In genomic region chr12:122081108-122081696, GRCh38 we compare ENCODE assay signal across 8 cellular contexts. TPM values are rescaled to one million over a fixed set of nuclear protein-coding genes. Genes with fewer than 3 reads are reported as not detected.
A peak's percentile ranks its signal among the peaks of the same experiment; 100 is the strongest.
DNase-seq lines count a peak whose midpoint lies in the region; ATAC-seq and TF ChIP-seq lines count a peak whose summit lies in the region.

No MANE protein-coding gene starts in this region.

- no peak for TF ChIP-seq CTCF in left ventricle myocardium inferior (IDR thresholded peaks at IDR 0.05; ENCODE audit: borderline replicate concordance)

- H3K4me3 Mint-ChIP-seq in activated T-helper 1 cell treated with anti-CD3 and anti-CD28 coated beads, Interleukin-12 subunit alpha, Interleukin-12 subunit beta, Interleukin-2, Interleukin-4 antibody, amounts not matched to agents 30 ng/mL and 10 ng/mL and 1 ng/mL, durations not matched to agents 14 hours and 24 hours and 36 hours, result peak overlapping the region; percentile 94

- H3K36me3 Mint-ChIP-seq in activated T-helper 1 cell treated with anti-CD3 and anti-CD28 coated beads, Interleukin-12 subunit alpha, Interleukin-12 subunit beta, Interleukin-2, Interleukin-4 antibody, amounts not matched to agents 30 ng/mL and 10 ng/mL and 1 ng/mL, durations not matched to agents 14 hours and 24 hours and 36 hours (ENCODE audit: low read depth), result peaks cover 33% of the 10 kb centered on the region

- H3K27me3 ChIP-seq in left ventricle myocardium inferior (ENCODE audit: low read depth), result no peaks in the 10 kb centered on the region

- peak overlapping the region; percentile 91 for H3K27ac ChIP-seq in left ventricle myocardium inferior (replicated peaks)

- peaks cover 3% of the 10 kb centered on the region for H3K27me3 Mint-ChIP-seq in activated T-helper 1 cell treated with anti-CD3 and anti-CD28 coated beads, Interleukin-12 subunit alpha, Interleukin-12 subunit beta, Interleukin-2, Interleukin-4 antibody, amounts not matched to agents 30 ng/mL and 10 ng/mL and 1 ng/mL, durations not matched to agents 14 hours and 24 hours and 36 hours (ENCODE audit: insufficient read depth)

- ATAC-seq in activated CD4-positive, CD25-positive, alpha-beta regulatory T cell treated with anti-CD3 and anti-CD28 coated beads, Interleukin-2, amount 50 U/mL, for 24 hours, result peak; percentile 36 to 45

- peak overlapping the region; percentile 91 for H3K4me3 ChIP-seq in left ventricle myocardium inferior

- peaks cover 76% of the 10 kb centered on the region for H3K4me1 ChIP-seq in left ventricle myocardium inferior

- H3K9me3 Mint-ChIP-seq in activated T-helper 1 cell treated with anti-CD3 and anti-CD28 coated beads, Interleukin-12 subunit alpha, Interleukin-12 subunit beta, Interleukin-2, Interleukin-4 antibody, amounts not matched to agents 30 ng/mL and 10 ng/mL and 1 ng/mL, durations not matched to agents 14 hours and 24 hours and 36 hours, result no peaks in the 10 kb centered on the region

- H3K27ac Mint-ChIP-seq in activated T-helper 1 cell treated with anti-CD3 and anti-CD28 coated beads, Interleukin-12 subunit alpha, Interleukin-12 subunit beta, Interleukin-2, Interleukin-4 antibody, amounts not matched to agents 30 ng/mL and 10 ng/mL and 1 ng/mL, durations not matched to agents 14 hours and 24 hours and 36 hours, result peak overlapping the region; percentile 82

- no peak for DNase-seq in activated CD4-positive, CD25-positive, alpha-beta regulatory T cell (lab: John Stamatoyannopoulos, UW)
- DNase-seq in activated T-helper 1 cell treated with anti-CD3 and anti-CD28 coated beads, Interleukin-12 subunit alpha, Interleukin-12 subunit beta, Interleukin-2, Interleukin-4 antibody, amounts not matched to agents 30 ng/mL and 10 ng/mL and 1 ng/mL, durations not matched to agents 14 hours and 24 hours and 36 hours (ENCODE audit: low spot score), result no peak
- DNase-seq in left ventricle myocardium inferior (no peak), OCI-M2 (lab: John Stamatoyannopoulos, UW; ENCODE audit: unreplicated experiment) (no peak), amniotic stem cell (lab: John Stamatoyannopoulos, UW) (no peak), SKM-1 treated with dmso at 0.1 percent for 144 hours (lab: John Stamatoyannopoulos, UW; ENCODE audit: unreplicated experiment) (no peak)
- DNase-seq in stimulated activated CD8-positive, alpha-beta memory T cell treated with anti-CD3 and anti-CD28 coated beads, Interleukin-4, amount 100 ng/mL, for 48 hours, result peak; percentile 53

- intact Hi-C loops in activated T-helper 1 cell treated with anti-CD3 and anti-CD28 coated beads, Interleukin-12 subunit alpha, Interleukin-12 subunit beta, Interleukin-2, Interleukin-4 antibody, amounts not matched to agents 30 ng/mL and 10 ng/mL and 1 ng/mL, durations not matched to agents 14 hours and 24 hours and 36 hours (cut with micrococcal nuclease), result loop anchor here (1.0 to 10.0 kb wide), 5 partner anchors 27 to 1154 kb away; partner anchors contain the start of genes BCL7A, MPHOSPH9, MTRFR and PSMD9
- intact Hi-C loops in left ventricle myocardium inferior (cut with micrococcal nuclease), result no loop called here

- peaks cover 16% of the 10 kb centered on the region for H3K36me3 ChIP-seq in left ventricle myocardium inferior

- peaks cover 61% of the 10 kb centered on the region for H3K4me1 Mint-ChIP-seq in activated T-helper 1 cell treated with anti-CD3 and anti-CD28 coated beads, Interleukin-12 subunit alpha, Interleukin-12 subunit beta, Interleukin-2, Interleukin-4 antibody, amounts not matched to agents 30 ng/mL and 10 ng/mL and 1 ng/mL, durations not matched to agents 14 hours and 24 hours and 36 hours (ENCODE audit: low read depth)

- H3K9me3 ChIP-seq in left ventricle myocardium inferior (replicated peaks), result no peaks in the 10 kb centered on the region

RNA-seq across cellular contexts. Expression of gene MLXIP, which starts 2.6 kb away (rescaled TPM):
- total RNA-seq in activated T-helper 1 cell treated with anti-CD3 and anti-CD28 coated beads, Interleukin-12 subunit alpha, Interleukin-12 subunit beta, Interleukin-2, Interleukin-4 antibody, amounts not matched to agents 30 ng/mL and 10 ng/mL and 1 ng/mL, durations not matched to agents 14 hours and 24 hours and 36 hours, result 59.0 and 62.1 TPM in 2 replicates
- total RNA-seq in left ventricle myocardium inferior, result 16.7 TPM

RNA-seq across cellular contexts. Expression of gene BCL7A, which starts 59.5 kb away (rescaled TPM):
- total RNA-seq in activated T-helper 1 cell treated with anti-CD3 and anti-CD28 coated beads, Interleukin-12 subunit alpha, Interleukin-12 subunit beta, Interleukin-2, Interleukin-4 antibody, amounts not matched to agents 30 ng/mL and 10 ng/mL and 1 ng/mL, durations not matched to agents 14 hours and 24 hours and 36 hours, result 9.7 and 13.0 TPM in 2 replicates
- 11.2 TPM for total RNA-seq in left ventricle myocardium inferior
